32 cellular contexts compared by ENCODE assay signal in the genomic region with DNA sequence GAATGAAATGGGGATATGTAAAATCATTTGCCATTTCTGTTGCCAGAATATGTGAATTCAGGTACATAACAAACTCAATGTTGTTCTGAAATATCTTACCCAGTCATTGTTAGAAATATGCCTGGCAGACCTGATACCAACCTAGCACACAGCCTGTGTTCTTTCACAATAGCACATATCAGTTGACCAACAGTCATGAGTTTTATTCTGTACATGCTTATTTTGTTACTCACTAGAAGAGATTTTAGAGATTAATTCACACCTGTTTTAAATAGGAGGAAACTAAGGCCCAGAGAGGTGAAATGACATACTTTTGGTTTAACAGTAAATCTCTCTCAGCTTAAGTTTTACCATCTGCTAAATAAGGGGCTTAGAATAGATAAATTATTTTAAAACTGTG. TPM values are rescaled to one million over a fixed set of nuclear protein-coding genes. Genes with fewer than 3 reads are reported as not detected.
"Had no signal": no experiment of that assay in that cellular context is flagged by ENCODE, and none has a peak within 500 bp of the region (broad histone marks: within the 10 kb centered on the region; RNA-seq: fewer than 3 reads in every experiment).

No MANE protein-coding gene starts in this region.

- H3K4me1 ChIP-seq: adrenal gland had no signal

- H3K4me3 ChIP-seq: adrenal gland, cardiac muscle cell had no signal

- H3K27me3 ChIP-seq: adrenal gland, cardiac muscle cell had no signal

- H3K9me3 ChIP-seq: adrenal gland had no signal

- DNase-seq: activated B cell treated with CpG ODN at 0.5 μM for 24 hours; activated CD4-positive, alpha-beta memory T cell treated with anti-CD3 and anti-CD28 coated beads for 36 hours; activated CD4-positive, alpha-beta T cell treated with anti-CD3 and anti-CD28 coated beads for 4 hours; activated CD4-positive, alpha-beta T cell treated with anti-CD3 and anti-CD28 coated beads, Interleukin-2, amount 10 ng/mL, durations not matched to agents 24 days and 14 days; activated CD4-positive, alpha-beta T cell treated with anti-CD3 and anti-CD28 coated beads, Interleukin-2, amount 50 U/mL, for 1 hour; activated CD4-positive, alpha-beta T cell treated with anti-CD3 and anti-CD28 coated beads, Interleukin-2, amount 50 U/mL, for 4 hours; activated CD4-positive, CD25-positive, alpha-beta regulatory T cell treated with anti-CD3 and anti-CD28 coated beads, Interleukin-2, amount 50 U/mL, for 72 hours; activated CD8-positive, alpha-beta memory T cell treated with anti-CD3 and anti-CD28 coated beads, Interleukin-2, amount 50 U/mL, for 4 hours; activated CD8-positive, alpha-beta T cell treated with anti-CD3 and anti-CD28 coated beads for 36 hours; activated effector memory CD4-positive, alpha-beta T cell treated with anti-CD3 and anti-CD28 coated beads, Interleukin-2, amount 50 U/mL, for 16 hours; activated gamma-delta T cell treated with Interleukin-2 at 50 U/mL for 16 hours; activated naive CD4-positive, alpha-beta T cell; activated naive CD4-positive, alpha-beta T cell treated with anti-CD3 and anti-CD28 coated beads for 36 hours; activated naive CD4-positive, alpha-beta T cell treated with anti-CD3 and anti-CD28 coated beads, Interleukin-2, amount 50 U/mL, for 16 hours; activated naive CD8-positive, alpha-beta T cell treated with anti-CD3 and anti-CD28 coated beads for 36 hours; activated T-cell treated with anti-CD3 and anti-CD28 coated beads for 4 hours; activated T-cell treated with anti-CD3 and anti-CD28 coated beads, Interleukin-2, amount 50 U/mL, for 1 hour; activated T-cell treated with anti-CD3 and anti-CD28 coated beads, Interleukin-2, amount 50 U/mL, for 4 hours; activated T-cell treated with anti-CD3 and anti-CD28 coated beads, Interleukin-2, amount 50 U/mL, for 72 hours; adrenal gland; amniotic stem cell; aorta; cerebellar nuclear complex; T-cell; T-helper 17 cell; T-helper 9 cell had no signal

- H3K27ac ChIP-seq: adrenal gland, cardiac muscle cell, VCaP had no signal

- ATAC-seq: activated CD8-positive, alpha-beta T cell treated with anti-CD3 and anti-CD28 coated beads for 36 hours; activated naive CD4-positive, alpha-beta T cell treated with anti-CD3 and anti-CD28 coated beads, Interleukin-2, amount 50 U/mL, for 72 hours; activated T-cell treated with anti-CD3 and anti-CD28 coated beads, Interleukin-2, amount 50 U/mL, for 4 hours; activated T-cell treated with anti-CD3 and anti-CD28 coated beads, Interleukin-2, amount 50 U/mL, for 72 hours; activated T-helper 17 cell treated with anti-CD3 and anti-CD28 coated beads, Interleukin-2, amount 50 U/mL, for 72 hours; T-cell; T-helper 17 cell had no signal

- H3K36me3 ChIP-seq: adrenal gland, cardiac muscle cell had no signal

RNA-seq across cellular contexts. Expression of a gene that starts 8.4 kb away (rescaled TPM):
- total RNA-seq: activated naive CD8-positive, alpha-beta T cell treated with anti-CD3 and anti-CD28 coated beads for 36 hours; aorta; astrocyte; bronchial epithelial cell; cardiac muscle cell had no signal
- polyA plus RNA-seq: cardiac muscle cell had no signal
